14 cellular contexts compared by ENCODE assay signal in genomic region chr7:12690041-12690878, GRCh38. TPM values are rescaled to one million over a fixed set of nuclear protein-coding genes. Genes with fewer than 3 reads are reported as not detected.
DNase-seq lines count a peak whose midpoint lies in the region; ATAC-seq, FAIRE-seq and TF ChIP-seq lines count a peak whose summit lies in the region.
"Had no signal": no experiment of that assay in that cellular context is flagged by ENCODE, and none has a peak within 500 bp of the region (broad histone marks: within the 10 kb centered on the region; RNA-seq: fewer than 3 reads in every experiment).

No MANE protein-coding gene starts in this region.

- no peak for TF ChIP-seq EP300 in suprapubic skin (IDR thresholded peaks at IDR 0.05)

- H3K9me3 ChIP-seq in HUES48 (ENCODE audit: control insufficient read depth, insufficient read depth, low read length) (no peaks in the 10 kb centered on the region), suprapubic skin (no peaks in the 10 kb centered on the region)

- peaks cover 25% of the 10 kb centered on the region for H3K36me3 Mint-ChIP-seq in MCF 10A (ENCODE audit: insufficient read depth, unreplicated experiment)
- H3K36me3 Mint-ChIP-seq in natural killer cell treated with Interleukin-12 subunit alpha and Interleukin-12 subunit beta and Interleukin-15 and Interleukin-18, amount 100 ng/mL, for 72 hours = no peaks in the 10 kb centered on the region

- H3K27me3 ChIP-seq in HUES48 (ENCODE audit: control insufficient read depth, insufficient read depth, low read length) = no peaks in the 10 kb centered on the region
- no peaks in the 10 kb centered on the region for H3K27me3 ChIP-seq in suprapubic skin
- H3K27me3 ChIP-seq: SJSA1 had no signal

- ATAC-seq in natural killer cell treated with Interleukin-12 subunit alpha and Interleukin-12 subunit beta and Interleukin-15 and Interleukin-18, amount 100 ng/mL, for 72 hours = no peak

- TF ChIP-seq CTCF in MCF 10A (IDR thresholded peaks at IDR 0.05; ENCODE audit: unreplicated experiment) = no peak
- no peak for TF ChIP-seq CTCF in suprapubic skin (IDR thresholded peaks at IDR 0.05)
- no peak for TF ChIP-seq CTCF in GM10248 (IDR thresholded peaks at IDR 0.05; ENCODE audit: control extremely low read depth, extremely low read depth, low read depth, missing control alignments)

- CTCF ChIA-PET in MCF 10A (lab: Yijun Ruan, JAX) = interaction anchor here (0.6 to 12.2 kb wide), 11 partner anchors 16 to 571 kb away, joined by 3 to 155 read pairs (median 6); no protein-coding TSS in a partner anchor
- CTCF ChIA-PET in GM10248 (lab: Yijun Ruan, JAX) = interaction anchor here (1.1 kb wide), 1 partner anchor 23 kb away, joined by 3 read pairs; no protein-coding TSS in a partner anchor

- H3K4me3 ChIP-seq in HUES48 (ENCODE audit: low read depth, low read length) = peak overlapping the region; percentile 63
- peak overlapping the region; percentile 83 for H3K4me3 ChIP-seq in suprapubic skin
- H3K4me3 ChIP-seq: SJSA1 had no signal

- WGBS in suprapubic skin = 52% methylated on average over 1 of the region's 1 CpG

- no peak for TF ChIP-seq POLR2A in suprapubic skin (IDR thresholded peaks at IDR 0.05)

- no peaks in the 10 kb centered on the region; the same call in 1 of the 2 replicates for H3K36me3 ChIP-seq in HUES48 (ENCODE audit: control insufficient read depth, insufficient read depth, low read length)
- H3K36me3 ChIP-seq in suprapubic skin = no peaks in the 10 kb centered on the region

- FAIRE-seq in islet of Langerhans (lab: Jason Lieb, UNC) = peak; percentile 60
- FAIRE-seq: GM18507 had no signal

- H3K9me3 Mint-ChIP-seq in MCF 10A (ENCODE audit: unreplicated experiment) = no peaks in the 10 kb centered on the region
- no peaks in the 10 kb centered on the region for H3K9me3 Mint-ChIP-seq in natural killer cell treated with Interleukin-12 subunit alpha and Interleukin-12 subunit beta and Interleukin-15 and Interleukin-18, amount 100 ng/mL, for 72 hours
- H3K9me3 Mint-ChIP-seq: activated CD4-positive, alpha-beta T cell treated with anti-CD3 and anti-CD28 coated beads, Interleukin-2, amount 10 ng/mL, durations not matched to agents 7 days and 5 days; activated naive CD4-positive, alpha-beta T cell treated with anti-CD3 and anti-CD28 coated beads, Interleukin-2, amount 10 ng/mL, durations not matched to agents 7 days and 5 days had no signal

- intact Hi-C loops in MCF 10A (cut with micrococcal nuclease) = loop anchor here (10.0 kb wide), 1 partner anchor 115 kb away; no protein-coding TSS in a partner anchor

- H3K27ac Mint-ChIP-seq in MCF 10A (ENCODE audit: low read depth, unreplicated experiment) = peak overlapping the region; percentile 89
- no peak overlapping the region for H3K27ac Mint-ChIP-seq in natural killer cell treated with Interleukin-12 subunit alpha and Interleukin-12 subunit beta and Interleukin-15 and Interleukin-18, amount 100 ng/mL, for 72 hours
- H3K27ac Mint-ChIP-seq: activated CD4-positive, alpha-beta T cell treated with anti-CD3 and anti-CD28 coated beads, Interleukin-2, amount 10 ng/mL, durations not matched to agents 7 days and 5 days; activated naive CD4-positive, alpha-beta T cell treated with anti-CD3 and anti-CD28 coated beads, Interleukin-2, amount 10 ng/mL, durations not matched to agents 7 days and 5 days had no signal

- DNase-seq in MCF 10A (ENCODE audit: unreplicated experiment) (no peak), suprapubic skin (ENCODE audit: low spot score in 2 of 2) (no peak), GM10248 (ENCODE audit: extremely low spot score) (no peak), GF-D8 (lab: John Stamatoyannopoulos, UW) (no peak)
- DNase-seq in natural killer cell treated with Interleukin-12 subunit alpha and Interleukin-12 subunit beta and Interleukin-15 and Interleukin-18, amount 100 ng/mL, for 72 hours (ENCODE audit: low spot score) = no peak
- DNase-seq: activated CD4-positive, alpha-beta T cell treated with anti-CD3 and anti-CD28 coated beads, Interleukin-2, amount 10 ng/mL, durations not matched to agents 7 days and 5 days; activated naive CD4-positive, alpha-beta T cell treated with anti-CD3 and anti-CD28 coated beads, Interleukin-2, amount 10 ng/mL, durations not matched to agents 7 days and 5 days; kidney glomerular epithelial cell; NCI-H345 had no signal

- no peak overlapping the region for H3K27ac ChIP-seq in HUES48 (ENCODE audit: low read depth, low read length)
- no peak overlapping the region for H3K27ac ChIP-seq in suprapubic skin
- H3K27ac ChIP-seq: KMS-11, SJSA1 had no signal

- BruUV-seq in MCF 10A (replicated peaks; lab: Mats Ljungman, UMichigan) = no TSS peak

- POLR2A ChIA-PET in MCF 10A (lab: Yijun Ruan, JAX) (interaction anchor here (0.7 to 6.8 kb wide), 13 partner anchors 12 to 426 kb away, joined by 3 to 159 read pairs (median 8); no protein-coding TSS in a partner anchor), GM10248 (lab: Yijun Ruan, JAX) (interaction anchor here (0.6 kb wide), 1 partner anchor 44 kb away, joined by 3 read pairs; no protein-coding TSS in a partner anchor)

- no peaks in the 10 kb centered on the region for H3K27me3 Mint-ChIP-seq in MCF 10A (ENCODE audit: insufficient read depth, unreplicated experiment)
- no peaks in the 10 kb centered on the region for H3K27me3 Mint-ChIP-seq in natural killer cell treated with Interleukin-12 subunit alpha and Interleukin-12 subunit beta and Interleukin-15 and Interleukin-18, amount 100 ng/mL, for 72 hours
- H3K27me3 Mint-ChIP-seq: activated CD4-positive, alpha-beta T cell treated with anti-CD3 and anti-CD28 coated beads, Interleukin-2, amount 10 ng/mL, durations not matched to agents 7 days and 5 days; activated naive CD4-positive, alpha-beta T cell treated with anti-CD3 and anti-CD28 coated beads, Interleukin-2, amount 10 ng/mL, durations not matched to agents 7 days and 5 days had no signal

- H3K4me3 Mint-ChIP-seq in MCF 10A (ENCODE audit: unreplicated experiment) = peak overlapping the region; percentile 87
- no peak overlapping the region for H3K4me3 Mint-ChIP-seq in natural killer cell treated with Interleukin-12 subunit alpha and Interleukin-12 subunit beta and Interleukin-15 and Interleukin-18, amount 100 ng/mL, for 72 hours
- H3K4me3 Mint-ChIP-seq: activated CD4-positive, alpha-beta T cell treated with anti-CD3 and anti-CD28 coated beads, Interleukin-2, amount 10 ng/mL, durations not matched to agents 7 days and 5 days; activated naive CD4-positive, alpha-beta T cell treated with anti-CD3 and anti-CD28 coated beads, Interleukin-2, amount 10 ng/mL, durations not matched to agents 7 days and 5 days had no signal

- peaks cover 38% of the 10 kb centered on the region for H3K4me1 ChIP-seq in HUES48 (ENCODE audit: control insufficient read depth, insufficient read depth, low read length)
- peaks cover 45% of the 10 kb centered on the region for H3K4me1 ChIP-seq in suprapubic skin

- H3K4me1 Mint-ChIP-seq in MCF 10A (ENCODE audit: insufficient read depth, unreplicated experiment) = peaks cover 11% of the 10 kb centered on the region
- H3K4me1 Mint-ChIP-seq in natural killer cell treated with Interleukin-12 subunit alpha and Interleukin-12 subunit beta and Interleukin-15 and Interleukin-18, amount 100 ng/mL, for 72 hours (ENCODE audit: low read depth in 2 of 2) = peaks cover 19 to 38% of the 10 kb centered on the region in 2 donors

- H3K9ac ChIP-seq in HUES48 (ENCODE audit: low read depth, low read length) = no peak overlapping the region
- H3K9ac ChIP-seq: KMS-11 had no signal

RNA-seq across cellular contexts. Expression of gene ARL4A, which starts 2.8 kb away (rescaled TPM):
- total RNA-seq in MCF 10A (2022) (30.7 and 42.6 TPM in 2 replicates), suprapubic skin (100 to 1,000 TPM in 3 of 4 donors, 10 to 100 TPM in 1; 98.1 to 116 (median 112) TPM)
- 10 to 100 TPM in 1 of 2 donors, 1 to 10 TPM in 1; 9.4 to 16.3 TPM for total RNA-seq in natural killer cell treated with Interleukin-12 subunit alpha and Interleukin-12 subunit beta and Interleukin-15 and Interleukin-18, amount 100 ng/mL, for 72 hours
